Comparison of ENCODE assay signal across 1 cellular context in the genomic region with DNA sequence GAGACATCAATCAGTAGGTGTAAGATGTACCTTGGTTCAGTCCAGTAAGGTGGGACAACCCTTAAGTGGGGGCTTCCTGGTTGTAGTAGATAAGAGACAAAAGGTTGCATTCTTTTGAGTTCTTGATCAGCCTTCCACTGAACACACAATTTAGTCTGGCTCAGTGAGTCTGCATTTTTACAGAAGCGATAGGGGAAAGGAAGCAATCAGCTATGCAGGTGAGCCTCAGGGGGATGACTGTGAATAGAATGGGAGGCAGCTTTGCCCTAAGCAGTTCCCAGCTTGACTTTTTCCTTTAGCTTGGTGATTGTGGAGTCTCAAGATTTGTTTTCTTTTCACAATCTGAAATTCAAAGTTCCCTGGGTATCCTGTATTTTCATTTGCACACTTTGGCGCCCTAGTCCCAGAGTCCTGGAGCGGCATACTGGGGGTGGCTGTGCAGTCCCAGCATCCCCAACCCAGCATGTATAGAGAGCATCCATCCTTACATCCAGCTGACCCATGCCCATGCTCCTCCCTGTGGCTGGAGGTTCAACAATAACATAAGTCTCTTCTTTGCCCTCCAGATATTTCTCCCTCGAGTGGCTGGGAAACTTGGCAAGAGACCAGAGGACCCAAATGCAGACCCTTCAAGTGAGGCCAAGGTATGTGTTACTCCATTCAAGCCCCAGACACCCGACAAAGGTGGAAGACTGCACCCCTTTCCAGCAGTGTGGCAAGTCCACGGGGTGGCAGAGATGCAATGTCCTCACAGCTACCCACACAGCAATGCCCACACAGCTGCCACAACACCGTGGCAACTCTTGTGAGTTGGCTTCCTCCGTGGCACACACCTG.
TF ChIP-seq lines count a peak whose summit lies in the region.

No MANE protein-coding gene starts in this region.

TF ChIP-seq in GM23338, 12 proteins besides CTCF, POLR2A, EP300 and RAD21 (continued from another document):
- TF ChIP-seq NANOG (IDR thresholded peaks at IDR 0.05; ENCODE audit: borderline replicate concordance), result no peak
- TF ChIP-seq, protein P1, sequence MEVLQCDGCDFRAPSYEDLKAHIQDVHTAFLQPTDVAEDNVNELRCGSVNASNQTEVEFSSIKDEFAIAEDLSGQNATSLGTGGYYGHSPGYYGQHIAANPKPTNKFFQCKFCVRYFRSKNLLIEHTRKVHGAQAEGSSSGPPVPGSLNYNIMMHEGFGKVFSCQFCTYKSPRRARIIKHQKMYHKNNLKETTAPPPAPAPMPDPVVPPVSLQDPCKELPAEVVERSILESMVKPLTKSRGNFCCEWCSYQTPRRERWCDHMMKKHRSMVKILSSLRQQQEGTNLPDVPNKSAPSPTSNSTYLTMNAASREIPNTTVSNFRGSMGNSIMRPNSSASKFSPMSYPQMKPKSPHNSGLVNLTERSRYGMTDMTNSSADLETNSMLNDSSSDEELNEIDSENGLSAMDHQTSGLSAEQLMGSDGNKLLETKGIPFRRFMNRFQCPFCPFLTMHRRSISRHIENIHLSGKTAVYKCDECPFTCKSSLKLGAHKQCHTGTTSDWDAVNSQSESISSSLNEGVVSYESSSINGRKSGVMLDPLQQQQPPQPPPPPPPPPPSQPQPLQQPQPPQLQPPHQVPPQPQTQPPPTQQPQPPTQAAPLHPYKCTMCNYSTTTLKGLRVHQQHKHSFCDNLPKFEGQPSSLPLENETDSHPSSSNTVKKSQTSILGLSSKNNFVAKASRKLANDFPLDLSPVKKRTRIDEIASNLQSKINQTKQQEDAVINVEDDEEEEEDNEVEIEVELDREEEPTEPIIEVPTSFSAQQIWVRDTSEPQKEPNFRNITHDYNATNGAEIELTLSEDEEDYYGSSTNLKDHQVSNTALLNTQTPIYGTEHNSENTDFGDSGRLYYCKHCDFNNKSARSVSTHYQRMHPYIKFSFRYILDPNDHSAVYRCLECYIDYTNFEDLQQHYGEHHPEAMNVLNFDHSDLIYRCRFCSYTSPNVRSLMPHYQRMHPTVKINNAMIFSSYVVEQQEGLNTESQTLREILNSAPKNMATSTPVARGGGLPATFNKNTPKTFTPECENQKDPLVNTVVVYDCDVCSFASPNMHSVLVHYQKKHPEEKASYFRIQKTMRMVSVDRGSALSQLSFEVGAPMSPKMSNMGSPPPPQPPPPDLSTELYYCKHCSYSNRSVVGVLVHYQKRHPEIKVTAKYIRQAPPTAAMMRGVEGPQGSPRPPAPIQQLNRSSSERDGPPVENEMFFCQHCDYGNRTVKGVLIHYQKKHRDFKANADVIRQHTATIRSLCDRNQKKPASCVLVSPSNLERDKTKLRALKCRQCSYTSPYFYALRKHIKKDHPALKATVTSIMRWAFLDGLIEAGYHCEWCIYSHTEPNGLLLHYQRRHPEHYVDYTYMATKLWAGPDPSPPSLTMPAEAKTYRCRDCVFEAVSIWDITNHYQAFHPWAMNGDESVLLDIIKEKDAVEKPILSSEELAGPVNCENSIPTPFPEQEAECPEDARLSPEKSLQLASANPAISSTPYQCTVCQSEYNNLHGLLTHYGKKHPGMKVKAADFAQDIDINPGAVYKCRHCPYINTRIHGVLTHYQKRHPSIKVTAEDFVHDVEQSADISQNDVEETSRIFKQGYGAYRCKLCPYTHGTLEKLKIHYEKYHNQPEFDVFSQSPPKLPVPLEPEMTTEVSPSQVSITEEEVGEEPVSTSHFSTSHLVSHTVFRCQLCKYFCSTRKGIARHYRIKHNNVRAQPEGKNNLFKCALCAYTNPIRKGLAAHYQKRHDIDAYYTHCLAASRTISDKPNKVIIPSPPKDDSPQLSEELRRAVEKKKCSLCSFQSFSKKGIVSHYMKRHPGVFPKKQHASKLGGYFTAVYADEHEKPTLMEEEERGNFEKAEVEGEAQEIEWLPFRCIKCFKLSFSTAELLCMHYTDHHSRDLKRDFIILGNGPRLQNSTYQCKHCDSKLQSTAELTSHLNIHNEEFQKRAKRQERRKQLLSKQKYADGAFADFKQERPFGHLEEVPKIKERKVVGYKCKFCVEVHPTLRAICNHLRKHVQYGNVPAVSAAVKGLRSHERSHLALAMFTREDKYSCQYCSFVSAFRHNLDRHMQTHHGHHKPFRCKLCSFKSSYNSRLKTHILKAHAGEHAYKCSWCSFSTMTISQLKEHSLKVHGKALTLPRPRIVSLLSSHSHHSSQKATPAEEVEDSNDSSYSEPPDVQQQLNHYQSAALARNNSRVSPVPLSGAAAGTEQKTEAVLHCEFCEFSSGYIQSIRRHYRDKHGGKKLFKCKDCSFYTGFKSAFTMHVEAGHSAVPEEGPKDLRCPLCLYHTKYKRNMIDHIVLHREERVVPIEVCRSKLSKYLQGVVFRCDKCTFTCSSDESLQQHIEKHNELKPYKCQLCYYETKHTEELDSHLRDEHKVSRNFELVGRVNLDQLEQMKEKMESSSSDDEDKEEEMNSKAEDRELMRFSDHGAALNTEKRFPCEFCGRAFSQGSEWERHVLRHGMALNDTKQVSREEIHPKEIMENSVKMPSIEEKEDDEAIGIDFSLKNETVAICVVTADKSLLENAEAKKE (CRISPR knock-in tag; IDR thresholded peaks at IDR 0.05), result no peak
- TF ChIP-seq ZNF331 (CRISPR knock-in tag; IDR thresholded peaks at IDR 0.05; ENCODE audit: low read depth), result no peak
- no peak for TF ChIP-seq STAT1 (IDR thresholded peaks at IDR 0.05; ENCODE audit: unreplicated experiment)
- TF ChIP-seq, protein P2, sequence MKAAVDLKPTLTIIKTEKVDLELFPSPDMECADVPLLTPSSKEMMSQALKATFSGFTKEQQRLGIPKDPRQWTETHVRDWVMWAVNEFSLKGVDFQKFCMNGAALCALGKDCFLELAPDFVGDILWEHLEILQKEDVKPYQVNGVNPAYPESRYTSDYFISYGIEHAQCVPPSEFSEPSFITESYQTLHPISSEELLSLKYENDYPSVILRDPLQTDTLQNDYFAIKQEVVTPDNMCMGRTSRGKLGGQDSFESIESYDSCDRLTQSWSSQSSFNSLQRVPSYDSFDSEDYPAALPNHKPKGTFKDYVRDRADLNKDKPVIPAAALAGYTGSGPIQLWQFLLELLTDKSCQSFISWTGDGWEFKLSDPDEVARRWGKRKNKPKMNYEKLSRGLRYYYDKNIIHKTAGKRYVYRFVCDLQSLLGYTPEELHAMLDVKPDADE (IDR thresholded peaks at IDR 0.05), result no peak
- TF ChIP-seq, protein P3, sequence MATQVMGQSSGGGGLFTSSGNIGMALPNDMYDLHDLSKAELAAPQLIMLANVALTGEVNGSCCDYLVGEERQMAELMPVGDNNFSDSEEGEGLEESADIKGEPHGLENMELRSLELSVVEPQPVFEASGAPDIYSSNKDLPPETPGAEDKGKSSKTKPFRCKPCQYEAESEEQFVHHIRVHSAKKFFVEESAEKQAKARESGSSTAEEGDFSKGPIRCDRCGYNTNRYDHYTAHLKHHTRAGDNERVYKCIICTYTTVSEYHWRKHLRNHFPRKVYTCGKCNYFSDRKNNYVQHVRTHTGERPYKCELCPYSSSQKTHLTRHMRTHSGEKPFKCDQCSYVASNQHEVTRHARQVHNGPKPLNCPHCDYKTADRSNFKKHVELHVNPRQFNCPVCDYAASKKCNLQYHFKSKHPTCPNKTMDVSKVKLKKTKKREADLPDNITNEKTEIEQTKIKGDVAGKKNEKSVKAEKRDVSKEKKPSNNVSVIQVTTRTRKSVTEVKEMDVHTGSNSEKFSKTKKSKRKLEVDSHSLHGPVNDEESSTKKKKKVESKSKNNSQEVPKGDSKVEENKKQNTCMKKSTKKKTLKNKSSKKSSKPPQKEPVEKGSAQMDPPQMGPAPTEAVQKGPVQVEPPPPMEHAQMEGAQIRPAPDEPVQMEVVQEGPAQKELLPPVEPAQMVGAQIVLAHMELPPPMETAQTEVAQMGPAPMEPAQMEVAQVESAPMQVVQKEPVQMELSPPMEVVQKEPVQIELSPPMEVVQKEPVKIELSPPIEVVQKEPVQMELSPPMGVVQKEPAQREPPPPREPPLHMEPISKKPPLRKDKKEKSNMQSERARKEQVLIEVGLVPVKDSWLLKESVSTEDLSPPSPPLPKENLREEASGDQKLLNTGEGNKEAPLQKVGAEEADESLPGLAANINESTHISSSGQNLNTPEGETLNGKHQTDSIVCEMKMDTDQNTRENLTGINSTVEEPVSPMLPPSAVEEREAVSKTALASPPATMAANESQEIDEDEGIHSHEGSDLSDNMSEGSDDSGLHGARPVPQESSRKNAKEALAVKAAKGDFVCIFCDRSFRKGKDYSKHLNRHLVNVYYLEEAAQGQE (IDR thresholded peaks at IDR 0.05; ENCODE audit: unreplicated experiment), result no peak
